Comparison of ENCODE assay signal across 8 cellular contexts in the genomic region with DNA sequence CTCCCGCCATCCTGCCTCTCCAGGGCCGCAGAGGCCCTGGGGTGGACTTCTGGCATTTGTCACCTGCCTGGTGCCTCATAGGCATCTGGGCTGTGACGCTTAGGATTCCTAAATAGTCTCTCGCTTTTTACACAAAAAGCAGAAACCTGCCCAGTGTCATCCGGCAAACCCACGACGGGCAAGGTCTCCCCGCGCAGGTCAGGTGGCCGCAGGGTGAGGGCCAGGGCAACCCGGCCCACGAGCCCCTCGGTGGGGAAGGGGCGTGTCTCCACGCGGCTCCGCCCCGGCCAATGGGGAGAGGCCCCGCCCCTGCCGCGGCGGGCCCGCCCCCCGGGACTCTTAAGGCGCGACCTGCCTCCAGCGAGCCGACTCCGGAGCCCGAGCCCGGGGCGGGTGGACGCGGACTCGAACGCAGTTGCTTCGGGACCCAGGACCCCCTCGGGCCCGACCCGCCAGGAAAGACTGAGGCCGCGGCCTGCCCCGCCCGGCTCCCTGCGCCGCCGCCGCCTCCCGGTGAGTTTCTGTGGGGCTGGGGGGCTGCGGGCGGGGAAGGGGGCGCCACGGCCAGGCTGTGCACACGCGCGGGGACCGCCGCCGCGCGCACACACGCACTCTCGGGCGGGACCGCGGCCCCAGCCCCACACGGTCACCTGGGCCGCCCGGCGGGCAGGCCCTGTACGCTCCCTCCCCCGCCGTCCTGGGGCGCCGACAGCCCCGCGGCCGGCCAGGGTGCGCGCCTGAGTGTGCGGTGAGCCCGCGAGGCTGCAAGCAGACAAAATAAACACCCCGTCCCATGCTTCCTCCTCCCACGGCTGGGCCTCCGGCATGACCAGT. TPM values are rescaled to one million over a fixed set of nuclear protein-coding genes. Genes with fewer than 3 reads are reported as not detected.
DNase-seq lines count a peak whose midpoint lies in the region; ATAC-seq and TF ChIP-seq lines count a peak whose summit lies in the region.

TSS of gene VASN (plus strand) at position 368 of the 834 bp plus-strand sequence. CDS start 9,030 bp downstream, outside the sequence.

- DNase-seq in Caki2 (ENCODE audit: low read depth) (peak; percentile 70), HFF-Myc (ENCODE audit: extremely low read depth, low read depth) (no peak), SW480 (ENCODE audit: low spot score) (peak; percentile 59), heart left ventricle (peak; percentile 82 to 91 (median 85)), trophoblast cell (peak; percentile 72 to 86), tibial artery (peak; percentile 82 to 94)
- peak; percentile 32 for DNase-seq in activated naive CD8-positive, alpha-beta T cell treated with anti-CD3 and anti-CD28 coated beads, Interleukin-2, amount 50 U/mL, for 16 hours (ENCODE audit: low read depth, low spot score)

- peak; percentile 89 to 99 for TF ChIP-seq POLR2A in heart left ventricle (IDR thresholded peaks at IDR 0.05)

- peak within 1 kb of the TSS; percentile 57 for H3K14ac ChIP-seq in trophoblast cell (ENCODE audit: low read length)

- no peak within 1 kb of the TSS for H2AFZ ChIP-seq in trophoblast cell (ENCODE audit: insufficient read depth, low read length, poor library complexity)

- ATAC-seq in heart left ventricle (peak; percentile 55 to 82 (median 80)), GM21447 (IDR thresholded peaks at IDR 0.05; ENCODE audit: unreplicated experiment) (no peak)

- H3K23ac ChIP-seq in trophoblast cell (ENCODE audit: low read length): no peak within 1 kb of the TSS

- H2AK5ac ChIP-seq in trophoblast cell (ENCODE audit: low read length): peak within 1 kb of the TSS; percentile 84

- H3K4me3 ChIP-seq in HFF-Myc (replicated peaks; ENCODE audit: low read depth, low read length): peak within 1 kb of the TSS; percentile 97
- H3K4me3 ChIP-seq in heart left ventricle: peak within 1 kb of the TSS; percentile 34 to 86 (median 64)
- H3K4me3 ChIP-seq in trophoblast cell (ENCODE audit: low read depth, low read length): peak within 1 kb of the TSS; percentile 75
- peak within 1 kb of the TSS; percentile 61 to 97 for H3K4me3 ChIP-seq in tibial artery

- H2BK12ac ChIP-seq in trophoblast cell (ENCODE audit: low read length): peak within 1 kb of the TSS; percentile 76

- H3K4ac ChIP-seq in trophoblast cell (ENCODE audit: low read depth, low read length): peak within 1 kb of the TSS; percentile 11

- peak within 1 kb of the TSS; percentile 23 for H3K18ac ChIP-seq in trophoblast cell (ENCODE audit: low read length)

- H3K9ac ChIP-seq in trophoblast cell (ENCODE audit: low read length): peak within 1 kb of the TSS; percentile 78

- in situ Hi-C loops in Caki2 (cut with HindIII; ENCODE audit: low pct_unique_long_range_greater_than_20kb, low sequenced_read_pairs): no loop called here

- peak within 1 kb of the TSS; percentile 73 for H4K91ac ChIP-seq in trophoblast cell (ENCODE audit: low read depth, low read length)

- no peak for TF ChIP-seq CTCF in HFF-Myc (IDR thresholded peaks at IDR 0.05; ENCODE audit: low read depth, low read length, missing control alignments)
- TF ChIP-seq CTCF in heart left ventricle (IDR thresholded peaks at IDR 0.05): no peak
- TF ChIP-seq CTCF in tibial artery (IDR thresholded peaks at IDR 0.05): no peak

- peaks cover 22% of the 10 kb centered on the region for H3K79me1 ChIP-seq in trophoblast cell (ENCODE audit: low read length)

- H4K12ac ChIP-seq in trophoblast cell (ENCODE audit: low read depth, low read length): no peak within 1 kb of the TSS

- H3K27ac ChIP-seq in heart left ventricle (peak within 1 kb of the TSS in 11 of 12 donors; percentile 73 to 89 (median 83)), trophoblast cell (ENCODE audit: low read depth, low read length) (peak within 1 kb of the TSS; percentile 65), tibial artery (peak within 1 kb of the TSS; percentile 92 to 93)

- H3K4me2 ChIP-seq in trophoblast cell (ENCODE audit: low read length): peak within 1 kb of the TSS; percentile 89

- no peaks in the 10 kb centered on the region for H3K36me3 ChIP-seq in heart left ventricle
- peaks cover 4 to 5% of the 10 kb centered on the region in 2 experiments for H3K36me3 ChIP-seq in trophoblast cell (ENCODE audit: control insufficient read depth in 1 of 2, insufficient read depth in 2 of 2, low read length in 2 of 2)
- peaks cover 0 to 7% (median 0%) of the 10 kb centered on the region in 3 donors for H3K36me3 ChIP-seq in tibial artery

- no peaks in the 10 kb centered on the region for H3K27me3 ChIP-seq in heart left ventricle
- H3K27me3 ChIP-seq in trophoblast cell (ENCODE audit: insufficient read depth, low read length): no peaks in the 10 kb centered on the region
- no peaks in the 10 kb centered on the region for H3K27me3 ChIP-seq in tibial artery

- H3K4me1 ChIP-seq in heart left ventricle (peaks cover 2 to 80% (median 56%) of the 10 kb centered on the region in 12 donors), trophoblast cell (ENCODE audit: control insufficient read depth in 1 of 2, insufficient read depth in 2 of 2, low read length in 2 of 2) (peaks cover 58 to 68% of the 10 kb centered on the region in 2 experiments), tibial artery (peaks cover 5 to 91% (median 58%) of the 10 kb centered on the region in 4 donors)

- H3K79me2 ChIP-seq in trophoblast cell (ENCODE audit: control insufficient read depth, insufficient read depth, low read length, poor library complexity): peaks cover 21% of the 10 kb centered on the region

- intact Hi-C loops in heart left ventricle (cut with DNase I): loop anchor here in 1 of 10 donors (2.0 kb wide), 1 partner anchor 17 kb away; no protein-coding TSS in a partner anchor
- intact Hi-C loops in tibial artery (cut with DNase I; ENCODE audit: low total_unique reads): no loop called here

- H3K9me3 ChIP-seq in heart left ventricle: no peaks in the 10 kb centered on the region
- no peaks in the 10 kb centered on the region for H3K9me3 ChIP-seq in trophoblast cell (ENCODE audit: insufficient read depth, low read depth, low read length)
- H3K9me3 ChIP-seq in tibial artery: no peaks in the 10 kb centered on the region

- H2BK5ac ChIP-seq in trophoblast cell (ENCODE audit: low read depth, low read length, poor library complexity): peak within 1 kb of the TSS; percentile 56

- H4K8ac ChIP-seq in trophoblast cell (ENCODE audit: low read depth, low read length): peak within 1 kb of the TSS; percentile 55

- WGBS in heart left ventricle, 4 donors: 1 to 8% (median 2%) methylated on average over 20 to 86 of the region's 86 CpGs
- WGBS in trophoblast cell (ENCODE audit: extremely low coverage, insufficient coverage, insufficient read length): no CpG with 5 or more reads among the region's 86 CpGs

- H2BK120ac ChIP-seq in trophoblast cell (ENCODE audit: insufficient read depth, low read length, poor library complexity): peak within 1 kb of the TSS; percentile 60

RNA-seq across cellular contexts. Expression of gene VASN, which starts in this region (rescaled TPM):
- total RNA-seq in Caki2 (2014; rRNA removed; shearing (Covaris generic); ENCODE audit: low replicate concordance): 4.3 and 5.5 TPM in 2 replicates
- 10 to 100 TPM in 3 of 9 donors, 1 to 10 TPM in 6; 3.8 to 20.0 (median 6.2) TPM for total RNA-seq in heart left ventricle
- polyA plus RNA-seq in heart left ventricle: 10 to 100 TPM in 1 of 2 donors, 1 to 10 TPM in 1; 6.1 to 14.9 TPM
- 17.6 and 18.2 TPM in 2 replicates for polyA plus RNA-seq in trophoblast cell (2013)
